ENCODE assay signal across 1 cellular context in genomic region chr2:42492691-42493467, GRCh38.
A peak's percentile ranks its signal among the peaks of the same experiment; 100 is the strongest.
TF ChIP-seq lines count a peak whose summit lies in the region.

No MANE protein-coding gene starts in this region.

TF ChIP-seq in WTC11, 78 proteins besides CTCF, POLR2A, EP300 and RAD21 (continued from another document and continues in another):
- TF ChIP-seq USF1 (CRISPR knock-in tag; IDR thresholded peaks at IDR 0.05) (no peak), FOXK1 (CRISPR knock-in tag; IDR thresholded peaks at IDR 0.05) (no peak), EMX1 (CRISPR knock-in tag; IDR thresholded peaks at IDR 0.05) (no peak), CDX4 (CRISPR knock-in tag; IDR thresholded peaks at IDR 0.05; ENCODE audit: borderline replicate concordance) (no peak), MXD4 (CRISPR knock-in tag; IDR thresholded peaks at IDR 0.05; ENCODE audit: borderline replicate concordance) (no peak), ZBTB43 (CRISPR knock-in tag; IDR thresholded peaks at IDR 0.05) (peak; percentile 70; the same call in 1 of the 2 replicates), AFF4 (CRISPR knock-in tag; IDR thresholded peaks at IDR 0.05; ENCODE audit: borderline replicate concordance) (peak; percentile 93; the same call in 1 of the 2 replicates), PRRX2 (CRISPR knock-in tag; IDR thresholded peaks at IDR 0.05) (no peak), NFATC4 (CRISPR knock-in tag; IDR thresholded peaks at IDR 0.05) (no peak), CREM (CRISPR knock-in tag; IDR thresholded peaks at IDR 0.05) (no peak), MLX (CRISPR knock-in tag; IDR thresholded peaks at IDR 0.05) (no peak), USF2 (CRISPR knock-in tag; IDR thresholded peaks at IDR 0.05) (no peak; the same call in 1 of the 2 replicates), ARID4B (CRISPR knock-in tag; IDR thresholded peaks at IDR 0.05; ENCODE audit: borderline replicate concordance) (no peak), NFE2L1 (CRISPR knock-in tag; IDR thresholded peaks at IDR 0.05) (peak; percentile 39; the same call in 1 of the 2 replicates), TEAD4 (CRISPR knock-in tag; IDR thresholded peaks at IDR 0.05) (no peak), ZNF263 (CRISPR knock-in tag; IDR thresholded peaks at IDR 0.05; ENCODE audit: low read depth) (no peak), FOXJ3 (CRISPR knock-in tag; IDR thresholded peaks at IDR 0.05; ENCODE audit: borderline replicate concordance) (no peak), ZMAT4 (CRISPR knock-in tag; IDR thresholded peaks at IDR 0.05) (no peak), HMGXB4 (CRISPR knock-in tag; IDR thresholded peaks at IDR 0.05) (peak; percentile 72), ESRRA (CRISPR knock-in tag; IDR thresholded peaks at IDR 0.05; ENCODE audit: borderline replicate concordance) (peak; percentile 43; the same call in 1 of the 2 replicates), ATF1 (CRISPR knock-in tag; IDR thresholded peaks at IDR 0.05) (peak; percentile 74; the same call in 1 of the 2 replicates), SMAD4 (CRISPR knock-in tag; IDR thresholded peaks at IDR 0.05) (no peak), ZNF512 (CRISPR knock-in tag; IDR thresholded peaks at IDR 0.05; ENCODE audit: borderline replicate concordance) (no peak), ATF3 (CRISPR knock-in tag; conservative IDR thresholded peaks at IDR 0.05) (no peak), E2F5 (CRISPR knock-in tag; IDR thresholded peaks at IDR 0.05) (peak; percentile 42; the same call in 1 of the 2 replicates), HMGA2 (CRISPR knock-in tag; IDR thresholded peaks at IDR 0.05) (no peak), ZNF396 (CRISPR knock-in tag; IDR thresholded peaks at IDR 0.05; ENCODE audit: borderline replicate concordance) (no peak), JUN (CRISPR knock-in tag; IDR thresholded peaks at IDR 0.05) (no peak), GTF2I (CRISPR knock-in tag; conservative IDR thresholded peaks at IDR 0.05) (no peak), ZSCAN18 (CRISPR knock-in tag; IDR thresholded peaks at IDR 0.05) (no peak), KAT7 (CRISPR knock-in tag; IDR thresholded peaks at IDR 0.05; ENCODE audit: borderline replicate concordance) (peak; percentile 61; the same call in 1 of the 2 replicates), NR2C2 (CRISPR knock-in tag; IDR thresholded peaks at IDR 0.05) (no peak; the same call in 1 of the 2 replicates), PREB (CRISPR knock-in tag; IDR thresholded peaks at IDR 0.05; ENCODE audit: borderline replicate concordance) (no peak), ZNF138 (CRISPR knock-in tag; conservative IDR thresholded peaks at IDR 0.05) (peak; percentile 60; the same call in 1 of the 2 replicates)
